In the genomic region with DNA sequence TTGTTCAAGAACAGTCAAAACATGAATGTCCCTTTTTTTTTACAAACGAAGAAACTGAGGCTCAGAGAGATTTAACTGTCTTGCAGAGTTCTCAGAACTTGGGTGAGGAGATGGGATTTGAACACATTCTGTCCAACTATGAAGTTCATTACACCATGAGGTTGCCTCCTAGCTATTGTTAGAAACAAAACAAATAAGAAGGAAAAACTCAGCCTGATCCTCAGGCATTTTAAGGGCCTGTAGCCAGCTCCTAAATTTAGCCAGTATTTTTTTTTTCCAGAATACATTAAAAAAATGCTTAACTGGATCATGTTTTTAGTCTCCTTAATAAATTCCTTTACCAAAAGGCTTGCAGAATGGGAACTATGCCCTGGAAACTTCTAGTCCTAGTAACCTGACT, we compare ENCODE assay signal across 17 cellular contexts.
DNase-seq lines count a peak whose midpoint lies in the region; ATAC-seq and TF ChIP-seq lines count a peak whose summit lies in the region.
"Had no signal": no experiment of that assay in that cellular context is flagged by ENCODE, and none has a peak within 500 bp of the region (broad histone marks: within the 10 kb centered on the region; RNA-seq: fewer than 3 reads in every experiment).

No MANE protein-coding gene starts in this region.

- no peak overlapping the region for H3K9ac ChIP-seq in neural progenitor cell

- H3K27ac Mint-ChIP-seq in neural progenitor cell, result no peak overlapping the region
- H3K27ac Mint-ChIP-seq: CD8-positive, alpha-beta T cell; GM23338 had no signal

- H3F3A ChIP-seq in neural progenitor cell (ENCODE audit: low read depth), result peaks cover 14% of the 10 kb centered on the region

- peak; percentile 34 for DNase-seq in AG20443 (ENCODE audit: low spot score)
- no peak for DNase-seq in esophagus muscularis mucosa (ENCODE audit: extremely low spot score)
- no peak for DNase-seq in neural progenitor cell (ENCODE audit: low spot score)
- DNase-seq in thoracic aorta (ENCODE audit: low spot score), result no peak
- DNase-seq in HUDEP-2 (lab: John Stamatoyannopoulos, UW; ENCODE audit: unreplicated experiment in 76 of 76), result no peak
- DNase-seq in mucosa of gallbladder (ENCODE audit: low spot score), result no peak
- no peak for DNase-seq in GM10266 (ENCODE audit: extremely low spot score)
- DNase-seq: 8988T; CD8-positive, alpha-beta T cell; NCI-H1930; NCI-H2171; NCI-H446 had no signal

- no peaks in the 10 kb centered on the region for H3K36me3 Mint-ChIP-seq in neural progenitor cell
- H3K36me3 Mint-ChIP-seq: CD8-positive, alpha-beta T cell had no signal

- H3K4me3 Mint-ChIP-seq in neural progenitor cell, result no peak overlapping the region
- H3K4me3 Mint-ChIP-seq: CD8-positive, alpha-beta T cell; GM23338 had no signal

- H3K27ac ChIP-seq in esophagus muscularis mucosa (replicated peaks in 1 of 4) (peak overlapping the region; percentile 69 to 79 (median 71)), neural progenitor cell (peak overlapping the region; percentile 53), thoracic aorta (peak overlapping the region; percentile 24 to 67)
- H3K27ac ChIP-seq: RWPE1 had no signal

- no peaks in the 10 kb centered on the region for H4K20me1 ChIP-seq in neural progenitor cell (ENCODE audit: low read depth)

- intact Hi-C loops in esophagus muscularis mucosa (cut with DNase I), result no loop called here

- no peak overlapping the region for H2AFZ ChIP-seq in neural progenitor cell (replicated peaks)
- H2AFZ ChIP-seq: GM23338 had no signal

- H3K9me3 ChIP-seq in esophagus muscularis mucosa, result no peaks in the 10 kb centered on the region
- H3K9me3 ChIP-seq in neural progenitor cell (ENCODE audit: low read depth), result no peaks in the 10 kb centered on the region
- no peaks in the 10 kb centered on the region for H3K9me3 ChIP-seq in thoracic aorta

- H3K4me1 ChIP-seq in esophagus muscularis mucosa (peaks cover 5 to 37% (median 32%) of the 10 kb centered on the region in 4 donors), neural progenitor cell (peaks cover 12% of the 10 kb centered on the region), thoracic aorta (ENCODE audit: control insufficient read depth in 1 of 2, low read depth in 2 of 2) (peaks cover 15 to 38% of the 10 kb centered on the region in 2 donors)

- no peak for TF ChIP-seq POLR2A in esophagus muscularis mucosa (IDR thresholded peaks at IDR 0.05; ENCODE audit: low read depth)

- H3K36me3 ChIP-seq in esophagus muscularis mucosa (no peaks in the 10 kb centered on the region), neural progenitor cell (no peaks in the 10 kb centered on the region), thoracic aorta (no peaks in the 10 kb centered on the region)

- WGBS in esophagus muscularis mucosa, result 50% methylated on average over 1 of the region's 1 CpG

- H3K4me3 ChIP-seq in esophagus muscularis mucosa, result no peak overlapping the region
- no peak overlapping the region for H3K4me3 ChIP-seq in neural progenitor cell
- peak overlapping the region; percentile 24 for H3K4me3 ChIP-seq in thoracic aorta
- H3K4me3 ChIP-seq: GM23338, K562 had no signal

- peak overlapping the region; percentile 54 for H3K4me2 ChIP-seq in neural progenitor cell
- H3K4me2 ChIP-seq: GM23338 had no signal

- no peaks in the 10 kb centered on the region for H3K9me3 Mint-ChIP-seq in neural progenitor cell
- H3K9me3 Mint-ChIP-seq: CD8-positive, alpha-beta T cell; GM23338 had no signal

- no peak for TF ChIP-seq CTCF in esophagus muscularis mucosa (IDR thresholded peaks at IDR 0.05)
- no peak for TF ChIP-seq CTCF in neural progenitor cell (IDR thresholded peaks at IDR 0.05)
- TF ChIP-seq CTCF in thoracic aorta (IDR thresholded peaks at IDR 0.05), result no peak
- no peak for TF ChIP-seq CTCF in GM10266 (IDR thresholded peaks at IDR 0.05; ENCODE audit: control insufficient read depth, insufficient read depth, low read depth, missing control alignments)

- no peaks in the 10 kb centered on the region for H3K27me3 Mint-ChIP-seq in neural progenitor cell (ENCODE audit: insufficient read depth, low read depth)

- ATAC-seq in thoracic aorta (ENCODE audit: insufficient number of reproducible peaks, low FRiP score, low read depth), result peak; percentile 18
- ATAC-seq in HG03039 (IDR thresholded peaks at IDR 0.05; ENCODE audit: unreplicated experiment), result no peak
- ATAC-seq: CD8-positive, alpha-beta T cell; GM23338; HCT116; K562 had no signal

- H3K27me3 ChIP-seq in esophagus muscularis mucosa (no peaks in the 10 kb centered on the region), neural progenitor cell (no peaks in the 10 kb centered on the region), thoracic aorta (replicated peaks; ENCODE audit: insufficient read depth) (no peaks in the 10 kb centered on the region)

- H3K4me1 Mint-ChIP-seq in neural progenitor cell, result no peaks in the 10 kb centered on the region

- H3K79me2 ChIP-seq in neural progenitor cell (ENCODE audit: low read depth), result no peaks in the 10 kb centered on the region

- no peak for TF ChIP-seq EP300 in esophagus muscularis mucosa (IDR thresholded peaks at IDR 0.05)
